In the genomic region with DNA sequence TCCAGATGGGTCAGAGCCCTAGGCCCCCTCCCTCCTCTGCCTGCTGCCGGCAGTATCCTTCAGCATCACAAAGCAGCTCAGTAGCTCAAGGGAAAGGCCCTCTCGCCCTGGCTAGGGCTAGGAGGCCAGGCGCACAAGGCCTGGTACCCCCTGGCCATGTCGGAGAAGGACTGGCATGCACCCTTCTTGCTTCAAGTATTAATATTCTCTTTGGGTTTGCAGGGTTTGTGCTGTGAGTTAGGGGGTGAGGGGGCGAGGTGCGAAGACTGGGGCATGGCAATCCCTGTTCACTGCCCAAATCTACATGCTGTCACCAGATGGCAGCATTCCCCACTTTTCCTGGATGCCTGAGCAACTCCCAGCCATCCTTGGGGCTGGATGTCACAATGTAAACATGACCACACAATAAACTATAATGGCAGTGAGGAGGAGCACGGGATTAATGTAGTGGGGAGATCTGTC, we compare ENCODE assay signal across 8 cellular contexts.
DNase-seq lines count a peak whose midpoint lies in the region; ATAC-seq and TF ChIP-seq lines count a peak whose summit lies in the region.

No MANE protein-coding gene starts in this region.

- H3K36me3 Mint-ChIP-seq in neural progenitor cell: peaks cover 7% of the 10 kb centered on the region

- H3K27me3 ChIP-seq in fibroblast of lung (ENCODE audit: control insufficient read depth, insufficient read depth, low read length) (no peaks in the 10 kb centered on the region), neural progenitor cell (no peaks in the 10 kb centered on the region)

- H3K36me3 ChIP-seq in fibroblast of lung (ENCODE audit: control insufficient read depth, insufficient read depth, low read length): peaks cover 20% of the 10 kb centered on the region
- no peaks in the 10 kb centered on the region for H3K36me3 ChIP-seq in neural progenitor cell

- H2AFZ ChIP-seq in fibroblast of lung (ENCODE audit: low read length): no peak overlapping the region
- no peak overlapping the region for H2AFZ ChIP-seq in neural progenitor cell (replicated peaks)

- TF ChIP-seq CTCF in fibroblast of lung (conservative IDR thresholded peaks at IDR 0.05 in 1 of 2, IDR thresholded peaks at IDR 0.05 in 1 of 2; ENCODE audit: low read depth in 1 of 2, low read length in 2 of 2): peak; percentile 68 to 75
- peak; percentile 85 for TF ChIP-seq CTCF in neural progenitor cell (IDR thresholded peaks at IDR 0.05)

- ATAC-seq in SK-N-SH treated with all-trans-retinoic acid at 6 μM for 48 hours (peak; percentile 95), HG03469 (IDR thresholded peaks at IDR 0.05; ENCODE audit: unreplicated experiment) (no peak)

- DNase-seq in NCI-H1436 (lab: John Stamatoyannopoulos, UW) (peak; percentile 47), NCI-H1436 treated with DMSO at 0.1 percent for 48 hours (lab: John Stamatoyannopoulos, UW) (no peak), Kasumi-1 (lab: John Stamatoyannopoulos, UW) (peak; percentile 36 to 66), fibroblast of lung (ENCODE audit: low read depth in 2 of 2) (peak; percentile 53 to 84), neural progenitor cell (ENCODE audit: low spot score) (peak; percentile 78), activated gamma-delta T cell (lab: John Stamatoyannopoulos, UW) (no peak)

- H3K79me2 ChIP-seq in fibroblast of lung (ENCODE audit: control insufficient read depth, insufficient read depth, low read length) (no peaks in the 10 kb centered on the region), neural progenitor cell (ENCODE audit: low read depth) (no peaks in the 10 kb centered on the region)

- no peak overlapping the region for H3K4me3 Mint-ChIP-seq in neural progenitor cell

- H3K4me3 ChIP-seq in fibroblast of lung (replicated peaks in 1 of 4; ENCODE audit: control extremely low read depth in 1 of 4, insufficient read depth in 1 of 4, low read depth in 3 of 4, low read length in 4 of 4) (no peak overlapping the region), neural progenitor cell (no peak overlapping the region)

- H3K4me1 ChIP-seq in fibroblast of lung (ENCODE audit: control insufficient read depth, extremely low read depth, insufficient read depth, low read length) (peaks cover 2% of the 10 kb centered on the region), neural progenitor cell (no peaks in the 10 kb centered on the region)

- H3K27me3 Mint-ChIP-seq in neural progenitor cell (ENCODE audit: insufficient read depth, low read depth): peaks cover 3% of the 10 kb centered on the region

- H3K9me3 ChIP-seq in fibroblast of lung (ENCODE audit: control insufficient read depth, insufficient read depth, low read depth, low read length) (no peaks in the 10 kb centered on the region), neural progenitor cell (ENCODE audit: low read depth) (no peaks in the 10 kb centered on the region)

- H3K4me2 ChIP-seq in fibroblast of lung (ENCODE audit: extremely low read depth, insufficient read depth, low read length) (no peak overlapping the region), neural progenitor cell (no peak overlapping the region)

- H3K4me1 Mint-ChIP-seq in neural progenitor cell: peaks cover 6% of the 10 kb centered on the region

- H3K27ac ChIP-seq in fibroblast of lung (ENCODE audit: insufficient read depth, low read length) (no peak overlapping the region), neural progenitor cell (no peak overlapping the region)

- no peaks in the 10 kb centered on the region for H3F3A ChIP-seq in neural progenitor cell (ENCODE audit: low read depth)

- H3K9me3 Mint-ChIP-seq in neural progenitor cell: no peaks in the 10 kb centered on the region

- peak overlapping the region; percentile 2 for H3K27ac Mint-ChIP-seq in neural progenitor cell

- H4K20me1 ChIP-seq in fibroblast of lung (ENCODE audit: control insufficient read depth, extremely low read depth, insufficient read depth, low read length) (no peaks in the 10 kb centered on the region), neural progenitor cell (ENCODE audit: low read depth) (no peaks in the 10 kb centered on the region)

- no peak overlapping the region for H3K9ac ChIP-seq in fibroblast of lung (ENCODE audit: insufficient read depth, low read length)
- H3K9ac ChIP-seq in neural progenitor cell: no peak overlapping the region

TF ChIP-seq in SK-N-SH treated with all-trans-retinoic acid at 6 μM for 48 hours, 23 proteins besides CTCF, POLR2A, EP300 and RAD21:
- TF ChIP-seq RARB (CRISPR knock-in tag; IDR thresholded peaks at IDR 0.05) (no peak), BACH2 (CRISPR knock-in tag; IDR thresholded peaks at IDR 0.05; ENCODE audit: borderline replicate concordance) (no peak)
TF ChIP-seq in SK-N-SH treated with all-trans-retinoic acid at 6 μM for 48 hours: peak in this region for 0.

Comparison
In these comparisons a context has a peak if more than half of its experiments do, and no peak if none do; other contexts are left out.
1. DNase-seq: peak in NCI-H1436 (single experiment), Kasumi-1 (2 of 2), fibroblast of lung (2 of 2) and neural progenitor cell (single experiment); none in NCI-H1436 treated with DMSO at 0.1 percent for 48 hours (single experiment) and activated gamma-delta T cell (single experiment).